Comparison of ENCODE assay signal across 14 cellular contexts in genomic region chr5:170479484-170479883, GRCh38. TPM values are rescaled to one million over a fixed set of nuclear protein-coding genes. Genes with fewer than 3 reads are reported as not detected.
DNase-seq lines count a peak whose midpoint lies in the region; TF ChIP-seq lines count a peak whose summit lies in the region.
"Had no signal": no experiment of that assay in that cellular context is flagged by ENCODE, and none has a peak within 500 bp of the region (broad histone marks: within the 10 kb centered on the region; RNA-seq: fewer than 3 reads in every experiment).

No MANE protein-coding gene starts in this region.

- no peak for TF ChIP-seq EP300 in sigmoid colon (IDR thresholded peaks at IDR 0.05)

- no peaks in the 10 kb centered on the region for H3K79me2 ChIP-seq in mesendoderm (ENCODE audit: control insufficient read depth, insufficient read depth, low read length)

- H2BK120ac ChIP-seq in mesendoderm (ENCODE audit: low read depth, low read length): no peak overlapping the region

- peaks cover 39% of the 10 kb centered on the region for H3K4me1 Mint-ChIP-seq in chondrocyte (ENCODE audit: low read depth)

- no peaks in the 10 kb centered on the region for H3K9me3 Mint-ChIP-seq in chondrocyte (ENCODE audit: low read depth)

- no peak overlapping the region for H3K18ac ChIP-seq in mesendoderm (ENCODE audit: low read length)

- H3K9me3 ChIP-seq in MG63 (no peaks in the 10 kb centered on the region), sigmoid colon (peaks cover 0 to 3% (median 0%) of the 10 kb centered on the region in 4 donors)
- H3K9me3 ChIP-seq: colonic mucosa had no signal

- H3K4me3 ChIP-seq in MG63: no peak overlapping the region
- no peak overlapping the region for H3K4me3 ChIP-seq in mesendoderm (ENCODE audit: low read length)
- no peak overlapping the region for H3K4me3 ChIP-seq in sigmoid colon
- H3K4me3 ChIP-seq: BLaER1, colonic mucosa had no signal

- H2BK5ac ChIP-seq in mesendoderm (ENCODE audit: low read length): no peak overlapping the region

- H3K4me1 ChIP-seq in mesendoderm (ENCODE audit: control insufficient read depth, low read depth, low read length): no peaks in the 10 kb centered on the region
- H3K4me1 ChIP-seq in sigmoid colon: no peaks in the 10 kb centered on the region
- H3K4me1 ChIP-seq: colonic mucosa had no signal

- H3K79me1 ChIP-seq in mesendoderm (ENCODE audit: low read length): no peaks in the 10 kb centered on the region

- H3K27me3 ChIP-seq in MG63: no peaks in the 10 kb centered on the region
- no peaks in the 10 kb centered on the region for H3K27me3 ChIP-seq in mesendoderm (ENCODE audit: insufficient read depth, low read length, poor library complexity)
- no peaks in the 10 kb centered on the region for H3K27me3 ChIP-seq in sigmoid colon
- H3K27me3 ChIP-seq: BLaER1 had no signal

- 100% methylated on average over 2 of the region's 4 CpGs for WGBS in mesendoderm (ENCODE audit: extremely low coverage, insufficient coverage, low lambda C conversion rate)
- WGBS in sigmoid colon, 2 donors: 28 to 45% methylated on average over 4 of the region's 4 CpGs

- TF ChIP-seq CTCF in chondrocyte (IDR thresholded peaks at IDR 0.05): peak; percentile 68
- no peak for TF ChIP-seq CTCF in sigmoid colon (IDR thresholded peaks at IDR 0.05)

- H3K27ac ChIP-seq in mesendoderm (ENCODE audit: low read depth, low read length) (no peak overlapping the region), sigmoid colon (no peak overlapping the region)
- H3K27ac ChIP-seq: BLaER1, colonic mucosa had no signal

- H2AK5ac ChIP-seq in mesendoderm (ENCODE audit: low read length): no peak overlapping the region

- no peak overlapping the region for H4K5ac ChIP-seq in mesendoderm (ENCODE audit: low read length)

- intact Hi-C loops in sigmoid colon (cut with DNase I): no loop called here

- no peak overlapping the region for H2BK15ac ChIP-seq in mesendoderm (replicated peaks; ENCODE audit: low read depth)

- no peak overlapping the region for H3K9ac ChIP-seq in mesendoderm (ENCODE audit: low read length)
- H3K9ac ChIP-seq: BLaER1 had no signal

- H3K4me3 Mint-ChIP-seq in chondrocyte (ENCODE audit: unreplicated experiment): no peak overlapping the region

- no peak overlapping the region for H3K56ac ChIP-seq in mesendoderm (ENCODE audit: low read length)

- no peaks in the 10 kb centered on the region for H3K36me3 Mint-ChIP-seq in chondrocyte (ENCODE audit: low read depth)

- DNase-seq in EH (ENCODE audit: low read depth): peak; percentile 31
- DNase-seq in MG63: peak; percentile 49
- no peak for DNase-seq in chondrocyte (ENCODE audit: low spot score)
- peak; percentile 81 for DNase-seq in mesendoderm
- DNase-seq in anterior cingulate cortex (lab: John Stamatoyannopoulos, UW): no peak
- no peak for DNase-seq in HuH-7.5 (ENCODE audit: low spot score)
- DNase-seq in sigmoid colon: no peak
- no peak for DNase-seq in NCI-H1092 (lab: John Stamatoyannopoulos, UW)
- DNase-seq: activated CD4-positive, alpha-beta T cell treated with anti-CD3 and anti-CD28 coated beads for 1 hour; colonic mucosa; NCI-H187; NK-92 treated with Interleukin-12 subunit alpha and Interleukin-12 subunit beta, amount 100 ng/mL, for 24 hours had no signal

- no peak overlapping the region for H3K4me2 ChIP-seq in mesendoderm (ENCODE audit: low read length)
- H3K4me2 ChIP-seq: BLaER1 had no signal

- no peaks in the 10 kb centered on the region for H3K36me3 ChIP-seq in MG63
- H3K36me3 ChIP-seq in mesendoderm (ENCODE audit: control insufficient read depth, insufficient read depth, low read length): no peaks in the 10 kb centered on the region
- H3K36me3 ChIP-seq in sigmoid colon: no peaks in the 10 kb centered on the region
- H3K36me3 ChIP-seq: BLaER1, colonic mucosa had no signal

- H3K27ac Mint-ChIP-seq in chondrocyte (ENCODE audit: unreplicated experiment): no peak overlapping the region

- H3K23ac ChIP-seq in mesendoderm (ENCODE audit: low read length): no peak overlapping the region

- no peak overlapping the region for H3K4ac ChIP-seq in mesendoderm (ENCODE audit: low read depth, low read length)

- no peak for TF ChIP-seq POLR2A in sigmoid colon (IDR thresholded peaks at IDR 0.05)

- no peaks in the 10 kb centered on the region for H3K27me3 Mint-ChIP-seq in chondrocyte (ENCODE audit: low read depth)

- no peak overlapping the region for H4K8ac ChIP-seq in mesendoderm (ENCODE audit: low read depth, low read length)

RNA-seq across cellular contexts. Expression of gene KCNIP1, which starts 24.3 kb away (rescaled TPM):
- 0.43 and 7.9 TPM in 2 replicates for total RNA-seq in MG63 (2014; rRNA removed; shearing (Covaris generic); ENCODE audit: low replicate concordance)
- total RNA-seq in chondrocyte: 7.7 to 12.0 TPM (median 8.7 TPM) in 3 replicates
- 0.18 TPM for polyA plus RNA-seq in mesendoderm (2013, experiment 1 of 2)
- polyA plus RNA-seq in mesendoderm (2013, experiment 2 of 2): 0.15 TPM
- total RNA-seq in sigmoid colon: 1 to 10 TPM in 3 of 4 donors, under 1 TPM in 1; 0.49 to 2.8 (median 1.3) TPM
- under 1 TPM in 1 of 3 donors, not detected in 2; 0.28 TPM for polyA plus RNA-seq in sigmoid colon
- total RNA-seq: G401 had no signal

Comparison
In these comparisons a context has a peak if more than half of its experiments do, and no peak if none do; other contexts are left out.
1. DNase-seq: peak in EH (single experiment), MG63 (single experiment) and mesendoderm (single experiment); none in chondrocyte (single experiment), anterior cingulate cortex (0 of 58), HuH-7.5 (single experiment), sigmoid colon (single experiment) and NCI-H1092 (single experiment).